8 cellular contexts compared by ENCODE assay signal in genomic region chr5:180809403-180810209, GRCh38. TPM values are rescaled to one million over a fixed set of nuclear protein-coding genes. Genes with fewer than 3 reads are reported as not detected.
DNase-seq lines count a peak whose midpoint lies in the region; ATAC-seq, FAIRE-seq and TF ChIP-seq lines count a peak whose summit lies in the region.

No MANE protein-coding gene starts in this region.

- H2AFZ ChIP-seq in K562 (ENCODE audit: low read depth, low read length): peak overlapping the region; percentile 100

- intact Hi-C loops in K562 (cut with micrococcal nuclease): loop anchor here (10.0 kb wide), 1 partner anchor 215 kb away; no protein-coding TSS in a partner anchor
- intact Hi-C loops in gastrocnemius medialis (cut with DNase I; ENCODE audit: low total_unique reads): loop anchor here (1.0 to 5.0 kb wide), 4 partner anchors 7 to 517 kb away; partner anchors contain the start of genes MAPK9 and MGAT1

- H3K9ac ChIP-seq in K562 (ENCODE audit: insufficient read depth in 1 of 2, low read depth in 2 of 2, low read length in 2 of 2): peak overlapping the region; percentile 88 to 93

- FAIRE-seq in K562 (lab: Jason Lieb, UNC): peak; percentile 99

- H3K36me3 ChIP-seq in K562 (ENCODE audit: control insufficient read depth, insufficient read depth, low read length) (peaks cover 27% of the 10 kb centered on the region; the same call in 2 of the 3 replicates), gastrocnemius medialis (no peaks in the 10 kb centered on the region)

- no peak for TF ChIP-seq RAD21 in K562 (CRISPR knock-in tag; conservative IDR thresholded peaks at IDR 0.05 in 1 of 2, IDR thresholded peaks at IDR 0.05 in 1 of 2)

- POLR2A ChIA-PET in K562 (lab: Yijun Ruan, JAX): interaction anchor here (1.0 to 2.3 kb wide), 3 partner anchors 21 to 244 kb away, joined by 3 to 9 read pairs (median 3); no protein-coding TSS in a partner anchor

- H3K4me3 ChIP-seq in K562: peak overlapping the region; percentile 68
- H3K4me3 ChIP-seq in iPS-11a (ENCODE audit: low read depth, low read length): peak overlapping the region; percentile 82
- peak overlapping the region; percentile 74 to 94 (median 79) for H3K4me3 ChIP-seq in gastrocnemius medialis

- in situ Hi-C loops in K562 (cut with MboI): no loop called here
- in situ Hi-C loops in gastrocnemius medialis (cut with MboI; ENCODE audit: low sequenced_read_pairs in 4 of 4): no loop called here

- TF ChIP-seq CTCF in K562 (IDR thresholded peaks at IDR 0.05 in 2 of 3, conservative IDR thresholded peaks at IDR 0.05 in 1 of 3; ENCODE audit: insufficient read depth in 2 of 3, low read depth in 1 of 3, low read length in 3 of 3) (no peak), gastrocnemius medialis (IDR thresholded peaks at IDR 0.05 in 4 of 5, conservative IDR thresholded peaks at IDR 0.05 in 1 of 5) (no peak)

- H3K79me2 ChIP-seq in K562 (ENCODE audit: control insufficient read depth, insufficient read depth, low read length): peaks cover 63% of the 10 kb centered on the region

- peak; percentile 51; the same call in 1 of the 2 replicates for TF ChIP-seq POLR2A in K562 (conservative IDR thresholded peaks at IDR 0.05)
- no peak for TF ChIP-seq POLR2A in gastrocnemius medialis (IDR thresholded peaks at IDR 0.05)

- H3K9me3 ChIP-seq in K562 (replicated peaks; ENCODE audit: control insufficient read depth, insufficient read depth, low read depth, low read length) (no peaks in the 10 kb centered on the region), gastrocnemius medialis (no peaks in the 10 kb centered on the region)

- ATAC-seq in HG02970 (IDR thresholded peaks at IDR 0.05; ENCODE audit: low FRiP score, unreplicated experiment) (peak; percentile 56), K562 (peak; percentile 84), gastrocnemius medialis (peak; percentile 76 to 77)

- H3K4me2 ChIP-seq in K562 (ENCODE audit: insufficient read depth, low read length): peak overlapping the region; percentile 93

- H3K27ac ChIP-seq in K562 (ENCODE audit: extremely low read depth, low read depth, low read length): peak overlapping the region; percentile 99
- H3K27ac ChIP-seq in gastrocnemius medialis: peak overlapping the region; percentile 94 to 100 (median 100)

- CTCF ChIA-PET in K562 (lab: Yijun Ruan, JAX; ENCODE audit: low intra/inter-chr PET ratio): no interaction called here

- DNase-seq in activated T-cell treated with anti-CD3 and anti-CD28 coated beads for 1 hour (ENCODE audit: low read depth): peak; percentile 71
- no peak for DNase-seq in activated T-cell treated with anti-CD3 and anti-CD28 coated beads, Interleukin-2, amount 50 U/mL, for 1 hour
- peak; percentile 26 for DNase-seq in NCI-H187 treated with DMSO at 0.1 percent for 48 hours (lab: John Stamatoyannopoulos, UW)
- peak; percentile 62 to 97 (median 83) for DNase-seq in T-helper 2 cell
- peak; percentile 90 to 96 (median 93) for DNase-seq in K562 (ENCODE audit: extremely low read depth in 1 of 4, low spot score in 3 of 4)
- DNase-seq in gastrocnemius medialis: peak; percentile 88

- peaks cover 49 to 60% of the 10 kb centered on the region in 2 experiments for H3K4me1 ChIP-seq in K562 (replicated peaks in 1 of 2; ENCODE audit: control insufficient read depth in 2 of 2, insufficient read depth in 2 of 2, low read length in 2 of 2)
- H3K4me1 ChIP-seq in gastrocnemius medialis: peaks cover 51 to 60% of the 10 kb centered on the region in 2 donors

- no peaks in the 10 kb centered on the region for H3K27me3 ChIP-seq in K562 (ENCODE audit: control insufficient read depth in 2 of 2, insufficient read depth in 2 of 2, low read length in 2 of 2)
- H3K27me3 ChIP-seq in gastrocnemius medialis: no peaks in the 10 kb centered on the region

- H4K20me1 ChIP-seq in K562 (replicated peaks; ENCODE audit: control insufficient read depth, insufficient read depth, low read length): no peaks in the 10 kb centered on the region

- WGBS in K562 (ENCODE audit: insufficient coverage, low coverage, missing lambda C conversion rate): 0% methylated on average over 11 of the region's 40 CpGs

- no TSS peak for BruUV-seq in K562 (replicated peaks; lab: Mats Ljungman, UMichigan)

- H3K9me1 ChIP-seq in K562 (ENCODE audit: control insufficient read depth, insufficient read depth, low read length): no peaks in the 10 kb centered on the region

- TF ChIP-seq EP300 in K562 (IDR thresholded peaks at IDR 0.05; ENCODE audit: low read length): no peak

TF ChIP-seq in K562, 482 proteins besides CTCF, POLR2A, EP300 and RAD21 (continues in another document):
- TF ChIP-seq GATAD2A (IDR thresholded peaks at IDR 0.05) (no peak), SMAD4 (CRISPR knock-in tag; conservative IDR thresholded peaks at IDR 0.05) (0 out of 2 replicates have a peak, but pooled peaks have one; percentile 7), ZNF511 (CRISPR knock-in tag; IDR thresholded peaks at IDR 0.05) (no peak)

RNA-seq across cellular contexts. Expression of gene MGAT1, which starts 7.0 kb away (rescaled TPM):
- 73.7 and 86.6 TPM in 2 replicates for total RNA-seq in K562 (2011; cell fraction: chromatin; rRNA removed; ENCODE audit: low replicate concordance)
- 95.9 and 106 TPM in 2 replicates for total RNA-seq in K562 (2011; cell fraction: nucleolus; rRNA removed)
- 91.3 and 109 TPM in 2 replicates for total RNA-seq in K562 (2011; cell fraction: nucleoplasm; rRNA removed)
- 56.1 and 59.2 TPM in 2 replicates for total RNA-seq in K562 (2014; rRNA removed)
- total RNA-seq in K562 (2014; rRNA removed; fragmentation: Illumina TruSeq; extraction: Trizol): 34.4 and 37.9 TPM in 2 replicates
- total RNA-seq in K562 (2015; rRNA removed; fragmentation: Illumina TruSeq; extraction: Trizol): 49.0 and 50.9 TPM in 2 replicates
- 71.7 and 82.7 TPM in 2 replicates for total RNA-seq in K562 (2021)
- 42.9 and 52.4 TPM in 2 replicates for polyA plus RNA-seq in K562 (2011; rRNA removed)
- polyA plus RNA-seq in K562 (2011; cell fraction: cytosol; rRNA removed): 63.9 and 119 TPM in 2 replicates
- 59.1 and 67.4 TPM in 2 replicates for polyA plus RNA-seq in K562 (2011; cell fraction: nucleus; rRNA removed)
- polyA plus RNA-seq in K562 (2012): 75.0 and 92.9 TPM in 2 replicates
- 44.5 and 50.6 TPM in 2 replicates for polyA plus RNA-seq in K562 (2014; fragmentation: Illumina TruSeq; extraction: Trizol)
- 1 to 10 TPM; 3.9 to 5.1 TPM for polyA plus RNA-seq in K562 (2014; fragmentation: Nextera tagmentation; extraction: Ambion mirVana)
- polyA plus RNA-seq in K562 (2014; rRNA removed): 64.2 and 72.6 TPM in 2 replicates
- polyA minus RNA-seq in K562 (2011; rRNA and poly(A)+ RNA removed): 36.0 and 42.1 TPM in 2 replicates
- polyA minus RNA-seq in K562 (2011; cell fraction: cytosol; rRNA and poly(A)+ RNA removed): 40.6 and 47.7 TPM in 2 replicates
- polyA minus RNA-seq in K562 (2011; cell fraction: nucleus; rRNA and poly(A)+ RNA removed): 18.3 and 30.5 TPM in 2 replicates
- 100 to 1,000 TPM; 100 to 138 (median 115) TPM for total RNA-seq in gastrocnemius medialis

RNA-seq across cellular contexts. Expression of gene ZFP62, which starts 51.5 kb away (rescaled TPM):
- 20.6 and 74.4 TPM in 2 replicates for total RNA-seq in K562 (2011; cell fraction: chromatin; rRNA removed; ENCODE audit: low replicate concordance)
- total RNA-seq in K562 (2011; cell fraction: nucleolus; rRNA removed): 10.7 and 15.1 TPM in 2 replicates
- 20.2 and 22.8 TPM in 2 replicates for total RNA-seq in K562 (2011; cell fraction: nucleoplasm; rRNA removed)
- total RNA-seq in K562 (2014; rRNA removed) (18.9 and 22.2 TPM in 2 replicates), K562 (2014; rRNA removed; fragmentation: Illumina TruSeq; extraction: Trizol) (32.8 and 33.9 TPM in 2 replicates), K562 (2015; rRNA removed; fragmentation: Illumina TruSeq; extraction: Trizol) (25.8 and 28.8 TPM in 2 replicates), K562 (2021) (22.9 and 24.0 TPM in 2 replicates), gastrocnemius medialis (10 to 100 TPM in 2 of 4 donors, 1 to 10 TPM in 2; 8.9 to 14.7 (median 10.2) TPM)
- polyA plus RNA-seq in K562 (2011; rRNA removed) (37.5 and 38.6 TPM in 2 replicates), K562 (2014; fragmentation: Illumina TruSeq; extraction: Trizol) (21.6 and 25.0 TPM in 2 replicates), K562 (2014; fragmentation: Nextera tagmentation; extraction: Ambion mirVana) (10 to 100 TPM; 12.2 to 18.1 TPM), K562 (2014; rRNA removed) (19.2 and 32.9 TPM in 2 replicates)
- 4.0 and 9.8 TPM in 2 replicates for polyA plus RNA-seq in K562 (2011; cell fraction: cytosol; rRNA removed)
- polyA plus RNA-seq in K562 (2011; cell fraction: nucleus; rRNA removed): 41.6 and 58.9 TPM in 2 replicates
- 22.2 and 23.9 TPM in 2 replicates for polyA plus RNA-seq in K562 (2012)
- 45.8 and 63.5 TPM in 2 replicates for polyA minus RNA-seq in K562 (2011; rRNA and poly(A)+ RNA removed)
- polyA minus RNA-seq in K562 (2011; cell fraction: cytosol; rRNA and poly(A)+ RNA removed): 13.9 and 14.1 TPM in 2 replicates
- polyA minus RNA-seq in K562 (2011; cell fraction: nucleus; rRNA and poly(A)+ RNA removed): 17.5 and 36.4 TPM in 2 replicates
